In genomic region chr12:6426882-6427671, GRCh38 we compare ENCODE assay signal across 10 cellular contexts. TPM values are rescaled to one million over a fixed set of nuclear protein-coding genes. Genes with fewer than 3 reads are reported as not detected.
DNase-seq lines count a peak whose midpoint lies in the region; ATAC-seq lines count a peak whose summit lies in the region.
"Had no signal": no experiment of that assay in that cellular context is flagged by ENCODE, and none has a peak within 500 bp of the region (broad histone marks: within the 10 kb centered on the region; RNA-seq: fewer than 3 reads in every experiment).

No MANE protein-coding gene starts in this region.

- DNase-seq in activated CD8-positive, alpha-beta memory T cell treated with anti-CD3 and anti-CD28 coated beads, Interleukin-2, amount 10 ng/mL, durations not matched to agents 7 days and 5 days, result peak; percentile 92
- DNase-seq in naive thymus-derived CD8-positive, alpha-beta T cell, result peak; percentile 58 to 93 (median 82)
- DNase-seq in NCI-H510A (lab: John Stamatoyannopoulos, UW) (no peak), dedifferentiated amniotic fluid mesenchymal stem cell (ENCODE audit: extremely low spot score) (no peak), NCI-H2081 treated with DMSO at 0.1 percent for 48 hours (lab: John Stamatoyannopoulos, UW) (no peak), A172 (ENCODE audit: low spot score) (no peak)

- peak overlapping the region; percentile 56 for H3K4me3 Mint-ChIP-seq in activated CD8-positive, alpha-beta memory T cell treated with anti-CD3 and anti-CD28 coated beads, Interleukin-2, amount 10 ng/mL, durations not matched to agents 7 days and 5 days
- peak overlapping the region; percentile 74 to 93 (median 85) for H3K4me3 Mint-ChIP-seq in naive thymus-derived CD8-positive, alpha-beta T cell

- H3K27ac Mint-ChIP-seq in activated CD8-positive, alpha-beta memory T cell treated with anti-CD3 and anti-CD28 coated beads, Interleukin-2, amount 10 ng/mL, durations not matched to agents 7 days and 5 days, result peak overlapping the region; percentile 92
- peak overlapping the region; percentile 98 to 100 (median 99) for H3K27ac Mint-ChIP-seq in naive thymus-derived CD8-positive, alpha-beta T cell

- ATAC-seq in GM19324 (IDR thresholded peaks at IDR 0.05; ENCODE audit: low FRiP score, unreplicated experiment), result peak; percentile 62
- peak; percentile 65 for ATAC-seq in HG03196 (IDR thresholded peaks at IDR 0.05; ENCODE audit: unreplicated experiment)
- ATAC-seq in activated CD8-positive, alpha-beta memory T cell treated with anti-CD3 and anti-CD28 coated beads, Interleukin-2, amount 10 ng/mL, durations not matched to agents 7 days and 5 days, result peak; percentile 75
- peak; percentile 83 to 90 for ATAC-seq in naive thymus-derived CD8-positive, alpha-beta T cell
- ATAC-seq: left colon had no signal

- H3K36me3 Mint-ChIP-seq in activated CD8-positive, alpha-beta memory T cell treated with anti-CD3 and anti-CD28 coated beads, Interleukin-2, amount 10 ng/mL, durations not matched to agents 7 days and 5 days, result no peaks in the 10 kb centered on the region
- H3K36me3 Mint-ChIP-seq in naive thymus-derived CD8-positive, alpha-beta T cell, result no peaks in the 10 kb centered on the region

- H3K9me3 Mint-ChIP-seq in activated CD8-positive, alpha-beta memory T cell treated with anti-CD3 and anti-CD28 coated beads, Interleukin-2, amount 10 ng/mL, durations not matched to agents 7 days and 5 days (ENCODE audit: low read depth), result no peaks in the 10 kb centered on the region
- no peaks in the 10 kb centered on the region for H3K9me3 Mint-ChIP-seq in naive thymus-derived CD8-positive, alpha-beta T cell

- POLR2A ChIA-PET in naive thymus-derived CD8-positive, alpha-beta T cell (lab: Charles Lee), result interaction anchor here (0.7 to 8.0 kb wide), 11 partner anchors 8 to 529 kb away, joined by 3 to 248 read pairs (median 26); partner anchors contain the start of genes CD27, GAPDH, TAPBPL and VAMP1

- H3K27me3 Mint-ChIP-seq in activated CD8-positive, alpha-beta memory T cell treated with anti-CD3 and anti-CD28 coated beads, Interleukin-2, amount 10 ng/mL, durations not matched to agents 7 days and 5 days, result no peaks in the 10 kb centered on the region
- no peaks in the 10 kb centered on the region for H3K27me3 Mint-ChIP-seq in naive thymus-derived CD8-positive, alpha-beta T cell

- CTCF ChIA-PET in activated CD8-positive, alpha-beta memory T cell treated with anti-CD3 and anti-CD28 coated beads, Interleukin-2, amount 10 ng/mL, durations not matched to agents 7 days and 5 days (lab: Charles Lee), result interaction anchor here (0.7 to 8.1 kb wide), 9 partner anchors 12 to 111 kb away, joined by 3 to 171 read pairs (median 6); partner anchors contain the start of genes GAPDH and VAMP1

- H3K4me1 Mint-ChIP-seq in activated CD8-positive, alpha-beta memory T cell treated with anti-CD3 and anti-CD28 coated beads, Interleukin-2, amount 10 ng/mL, durations not matched to agents 7 days and 5 days, result peaks cover 66% of the 10 kb centered on the region
- H3K4me1 Mint-ChIP-seq in naive thymus-derived CD8-positive, alpha-beta T cell, result peaks cover 29 to 67% (median 58%) of the 10 kb centered on the region in 4 donors

RNA-seq across cellular contexts. Expression of gene CD27, which starts 17.7 kb away (rescaled TPM):
- 10 to 100 TPM; 44.9 to 67.3 TPM for total RNA-seq in activated CD8-positive, alpha-beta memory T cell treated with anti-CD3 and anti-CD28 coated beads, Interleukin-2, amount 10 ng/mL, durations not matched to agents 7 days and 5 days
- total RNA-seq in naive thymus-derived CD8-positive, alpha-beta T cell, result 100 to 1,000 TPM; 149 to 150 TPM
- 100 to 1,000 TPM; 391 to 632 (median 577) TPM for polyA plus RNA-seq in naive thymus-derived CD8-positive, alpha-beta T cell
- not detected in 2 replicates for total RNA-seq in A172 (2014; rRNA removed; shearing (Covaris generic))
- total RNA-seq: RPMI7951 had no signal

RNA-seq across cellular contexts. Expression of gene TAPBPL, which starts 24.8 kb away (rescaled TPM):
- total RNA-seq in activated CD8-positive, alpha-beta memory T cell treated with anti-CD3 and anti-CD28 coated beads, Interleukin-2, amount 10 ng/mL, durations not matched to agents 7 days and 5 days, result 10 to 100 TPM; 49.1 to 53.0 TPM
- 10 to 100 TPM; 42.5 to 45.4 TPM for total RNA-seq in naive thymus-derived CD8-positive, alpha-beta T cell
- polyA plus RNA-seq in naive thymus-derived CD8-positive, alpha-beta T cell, result 100 to 1,000 TPM in 2 of 3 donors, 10 to 100 TPM in 1; 46.0 to 126 (median 106) TPM
- 2.6 and 3.4 TPM in 2 replicates for total RNA-seq in A172 (2014; rRNA removed; shearing (Covaris generic))

RNA-seq across cellular contexts. Expression of gene LTBR, which starts 43.1 kb away (rescaled TPM):
- under 1 TPM; 0.30 to 0.41 TPM for total RNA-seq in activated CD8-positive, alpha-beta memory T cell treated with anti-CD3 and anti-CD28 coated beads, Interleukin-2, amount 10 ng/mL, durations not matched to agents 7 days and 5 days
- under 1 TPM; 0.91 to 0.93 TPM for total RNA-seq in naive thymus-derived CD8-positive, alpha-beta T cell
- polyA plus RNA-seq in naive thymus-derived CD8-positive, alpha-beta T cell, result under 1 TPM in 1 of 3 donors, not detected in 2; 0.23 TPM
- not detected in 2 replicates for total RNA-seq in A172 (2014; rRNA removed; shearing (Covaris generic))

RNA-seq across cellular contexts. Expression of gene VAMP1, which starts 43.4 kb away (rescaled TPM):
- 10 to 100 TPM; 49.2 to 59.1 TPM for total RNA-seq in activated CD8-positive, alpha-beta memory T cell treated with anti-CD3 and anti-CD28 coated beads, Interleukin-2, amount 10 ng/mL, durations not matched to agents 7 days and 5 days
- 10 to 100 TPM; 91.4 to 92.6 TPM for total RNA-seq in naive thymus-derived CD8-positive, alpha-beta T cell
- 10 to 100 TPM in 2 of 3 donors, 1 to 10 TPM in 1; 9.7 to 13.6 (median 10.9) TPM for polyA plus RNA-seq in naive thymus-derived CD8-positive, alpha-beta T cell
- total RNA-seq in A172 (2014; rRNA removed; shearing (Covaris generic)), result 0.33 and 3.2 TPM in 2 replicates

RNA-seq across cellular contexts. Expression of gene SCNN1A, which starts 51.7 kb away (rescaled TPM):
- total RNA-seq in activated CD8-positive, alpha-beta memory T cell treated with anti-CD3 and anti-CD28 coated beads, Interleukin-2, amount 10 ng/mL, durations not matched to agents 7 days and 5 days, result under 1 TPM; 0.49 to 0.58 TPM
- 1 to 10 TPM; 4.0 to 4.7 TPM for total RNA-seq in naive thymus-derived CD8-positive, alpha-beta T cell
- polyA plus RNA-seq in naive thymus-derived CD8-positive, alpha-beta T cell, result under 1 TPM; 0.06 to 0.65 (median 0.23) TPM
- total RNA-seq in A172 (2014; rRNA removed; shearing (Covaris generic)), result 0.07 and 2.9 TPM in 2 replicates
- total RNA-seq: RPMI7951 had no signal

Comparison
In these comparisons a context has a peak if more than half of its experiments do, and no peak if none do; other contexts are left out.
1. DNase-seq: peak in activated CD8-positive, alpha-beta memory T cell treated with anti-CD3 and anti-CD28 coated beads, Interleukin-2, amount 10 ng/mL, durations not matched to agents 7 days and 5 days (single experiment) and naive thymus-derived CD8-positive, alpha-beta T cell (10 of 10); none in NCI-H510A (single experiment), dedifferentiated amniotic fluid mesenchymal stem cell (single experiment), NCI-H2081 treated with DMSO at 0.1 percent for 48 hours (single experiment) and A172 (single experiment).
2. RNA of gene CD27, which starts 17.7 kb away (total RNA-seq): 149 to 150 TPM in naive thymus-derived CD8-positive, alpha-beta T cell and 44.9 to 67.3 TPM in activated CD8-positive, alpha-beta memory T cell treated with anti-CD3 and anti-CD28 coated beads, Interleukin-2, amount 10 ng/mL, durations not matched to agents 7 days and 5 days; not detected in A172; every median in the first group is over 10 times any median in the second.
3. Peak in every context shown above with its lines, with median percentiles within 50 percentile points of each other: ATAC-seq.